Comparison of ENCODE assay signal across 14 cellular contexts in genomic region chr4:173498023-173498422, GRCh38.
A peak's percentile ranks its signal among the peaks of the same experiment; 100 is the strongest.
DNase-seq lines count a peak whose midpoint lies in the region; ATAC-seq and TF ChIP-seq lines count a peak whose summit lies in the region.
"Had no signal": no experiment of that assay in that cellular context is flagged by ENCODE, and none has a peak within 500 bp of the region (broad histone marks: within the 10 kb centered on the region; RNA-seq: fewer than 3 reads in every experiment).

No MANE protein-coding gene starts in this region.

- no peaks in the 10 kb centered on the region for H3K9me3 ChIP-seq in WERI-Rb-1 (ENCODE audit: severe bottlenecking)
- H3K9me3 ChIP-seq: A549 had no signal

- no peak overlapping the region for H3K4me3 ChIP-seq in WERI-Rb-1 (ENCODE audit: low read depth, low read length)
- H3K4me3 ChIP-seq: A549 had no signal

- no peaks in the 10 kb centered on the region for H3K36me3 ChIP-seq in WERI-Rb-1
- H3K36me3 ChIP-seq: brain microvascular endothelial cell had no signal

- ATAC-seq in GM19372 (IDR thresholded peaks at IDR 0.05; ENCODE audit: low read depth, unreplicated experiment) = peak; percentile 47
- ATAC-seq in HG02852 (IDR thresholded peaks at IDR 0.05; ENCODE audit: unreplicated experiment) = peak; percentile 49
- peak; percentile 40 for ATAC-seq in HG03520 (IDR thresholded peaks at IDR 0.05; ENCODE audit: unreplicated experiment)
- ATAC-seq: A549 had no signal

- no peak overlapping the region for H3K27ac ChIP-seq in WERI-Rb-1
- H3K27ac ChIP-seq: A549, brain microvascular endothelial cell had no signal

- DNase-seq in CD1c-positive myeloid dendritic cell (ENCODE audit: extremely low spot score) (peak; percentile 49), SW480 (ENCODE audit: low spot score) (no peak), EL (no peak), HuH-7.5 (ENCODE audit: low spot score) (no peak), WERI-Rb-1 (no peak)
- DNase-seq: activated CD4-positive, CD25-positive, alpha-beta regulatory T cell treated with anti-CD3 and anti-CD28 coated beads, Interleukin-2, amount 50 U/mL, for 72 hours; brain microvascular endothelial cell; NCI-H524; SHP77 treated with DMSO at 0.1 percent for 48 hours; stimulated activated CD4-positive, alpha-beta T cell treated with anti-CD3 and anti-CD28 coated beads, Interleukin-4, amount 100 ng/mL, for 24 hours had no signal

- no peak for TF ChIP-seq CTCF in WERI-Rb-1 (IDR thresholded peaks at IDR 0.05; ENCODE audit: low read depth, low read length)

- no peaks in the 10 kb centered on the region for H3K27me3 ChIP-seq in WERI-Rb-1 (ENCODE audit: insufficient read depth, low read depth, severe bottlenecking)
